ENCODE assay signal across 11 cellular contexts in genomic region chr10:132850246-132850645, GRCh38.
"Had no signal": no experiment of that assay in that cellular context is flagged by ENCODE, and none has a peak within 500 bp of the region (broad histone marks: within the 10 kb centered on the region; RNA-seq: fewer than 3 reads in every experiment).

No MANE protein-coding gene starts in this region.

- H3K9me3 ChIP-seq: neutrophil, psoas muscle, right lobe of liver, SJSA1 had no signal

- H3K36me3 ChIP-seq: neutrophil, right lobe of liver, SJSA1 had no signal

- H3K36me3 Mint-ChIP-seq: naive thymus-derived CD4-positive, alpha-beta T cell had no signal

- H3K4me1 ChIP-seq: psoas muscle, right lobe of liver, SJSA1 had no signal

- H3K4me3 ChIP-seq: psoas muscle, right lobe of liver, SJSA1 had no signal

- H3K27ac ChIP-seq: neutrophil, psoas muscle, right lobe of liver, SJSA1 had no signal

- H3K27me3 ChIP-seq: right lobe of liver had no signal

- H3K4me3 Mint-ChIP-seq: activated CD4-positive, alpha-beta memory T cell treated with anti-CD3 and anti-CD28 coated beads, Interleukin-2, amount 10 ng/mL, durations not matched to agents 7 days and 5 days; naive thymus-derived CD4-positive, alpha-beta T cell had no signal

- DNase-seq: activated CD4-positive, alpha-beta memory T cell treated with anti-CD3 and anti-CD28 coated beads, Interleukin-2, amount 10 ng/mL, durations not matched to agents 7 days and 5 days; caudate nucleus; dermis blood vessel endothelial cell; hippocampal formation; naive thymus-derived CD4-positive, alpha-beta T cell; stimulated activated CD4-positive, alpha-beta T cell treated with anti-CD3 and anti-CD28 coated beads, Interleukin-2, amount 100 ng/mL, for 24 hours; stimulated activated naive CD4-positive, alpha-beta T cell had no signal

- H3K9me3 Mint-ChIP-seq: activated CD4-positive, alpha-beta memory T cell treated with anti-CD3 and anti-CD28 coated beads, Interleukin-2, amount 10 ng/mL, durations not matched to agents 7 days and 5 days; naive thymus-derived CD4-positive, alpha-beta T cell had no signal

- H3K27ac Mint-ChIP-seq: activated CD4-positive, alpha-beta memory T cell treated with anti-CD3 and anti-CD28 coated beads, Interleukin-2, amount 10 ng/mL, durations not matched to agents 7 days and 5 days; naive thymus-derived CD4-positive, alpha-beta T cell had no signal

- ATAC-seq: naive thymus-derived CD4-positive, alpha-beta T cell; psoas muscle had no signal
